ENCODE assay signal across 25 cellular contexts in the genomic region with DNA sequence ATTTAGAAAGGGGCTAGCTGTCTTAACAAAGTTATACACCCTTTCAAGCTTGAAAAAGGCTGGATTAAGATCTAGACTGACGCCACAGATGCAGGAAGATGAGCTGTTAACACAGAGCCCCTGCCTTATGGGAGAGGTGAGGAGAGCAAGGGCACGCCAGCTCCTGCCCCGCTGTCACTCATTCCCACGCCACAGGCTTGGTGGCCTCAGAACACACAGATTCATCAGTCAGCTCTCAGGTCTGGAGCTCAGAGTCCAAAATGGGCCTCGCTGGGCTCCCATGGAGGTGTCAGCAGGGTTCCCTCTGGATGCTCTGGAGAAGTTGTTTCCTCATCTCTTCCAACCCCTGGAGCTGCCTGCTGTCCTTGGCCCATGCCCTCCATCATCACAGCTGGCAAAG.
DNase-seq lines count a peak whose midpoint lies in the region; ATAC-seq and TF ChIP-seq lines count a peak whose summit lies in the region.
"Had no signal": no experiment of that assay in that cellular context is flagged by ENCODE, and none has a peak within 500 bp of the region (broad histone marks: within the 10 kb centered on the region; RNA-seq: fewer than 3 reads in every experiment).

No MANE protein-coding gene starts in this region.

- TF ChIP-seq EP300 in SK-N-SH (IDR thresholded peaks at IDR 0.05; ENCODE audit: borderline replicate concordance in 1 of 2, low read depth in 1 of 2, low read length in 1 of 2) (no peak), stomach (IDR thresholded peaks at IDR 0.05) (no peak)

- TF ChIP-seq POLR2A in stomach (IDR thresholded peaks at IDR 0.05) = no peak

- H3K27me3 ChIP-seq in SK-N-SH (ENCODE audit: insufficient read depth) (no peaks in the 10 kb centered on the region), BLaER1 (no peaks in the 10 kb centered on the region), stomach (peaks cover 0 to 2% (median 0%) of the 10 kb centered on the region in 3 donors)
- H3K27me3 ChIP-seq: MG63 had no signal

- H3K9me3 ChIP-seq in SK-N-SH (no peaks in the 10 kb centered on the region), BLaER1 (peaks cover 9% of the 10 kb centered on the region), stomach (peaks cover 0 to 15% (median 6%) of the 10 kb centered on the region in 4 donors)
- H3K9me3 ChIP-seq: HAP-1, MG63 had no signal

- H3K4me2 ChIP-seq in SK-N-SH = no peak overlapping the region
- H3K4me2 ChIP-seq in BLaER1 = peak overlapping the region; percentile 18
- H3K4me2 ChIP-seq: GM23338 had no signal

- H3K9me2 ChIP-seq in SK-N-SH = no peaks in the 10 kb centered on the region; the same call in 1 of the 2 replicates

- no peaks in the 10 kb centered on the region for H3K79me2 ChIP-seq in SK-N-SH (ENCODE audit: insufficient read depth)

- ATAC-seq in SK-N-SH treated with all-trans-retinoic acid at 6 μM for 48 hours = no peak
- ATAC-seq: GM23338 had no signal

- no peaks in the 10 kb centered on the region for H4K20me1 ChIP-seq in SK-N-SH (ENCODE audit: insufficient read depth)
- H4K20me1 ChIP-seq in BLaER1 = no peaks in the 10 kb centered on the region

- H3K36me3 ChIP-seq in SK-N-SH (replicated peaks in 1 of 2; ENCODE audit: control insufficient read depth in 1 of 2, insufficient read depth in 2 of 2, low read length in 1 of 2) (no peaks in the 10 kb centered on the region), BLaER1 (no peaks in the 10 kb centered on the region), stomach (no peaks in the 10 kb centered on the region)
- H3K36me3 ChIP-seq: HAP-1, MG63 had no signal

- H3F3A ChIP-seq in SK-N-SH (replicated peaks; ENCODE audit: insufficient read depth) = no peaks in the 10 kb centered on the region

- H3K27ac ChIP-seq in SK-N-SH (ENCODE audit: low read depth in 2 of 2, low read length in 1 of 2) (no peak overlapping the region), BLaER1 (peak overlapping the region; percentile 9; the same call in 1 of the 2 replicates), stomach (no peak overlapping the region), caudate nucleus (ENCODE audit: low read depth, low read length) (no peak overlapping the region)

- H3K9ac ChIP-seq in SK-N-SH (no peak overlapping the region), BLaER1 (no peak overlapping the region)

- H2AFZ ChIP-seq in SK-N-SH (ENCODE audit: low read depth) = no peak overlapping the region
- H2AFZ ChIP-seq: GM23338 had no signal

- TF ChIP-seq RAD21 in SK-N-SH (IDR thresholded peaks at IDR 0.05; ENCODE audit: low read length) = no peak

- CTCF ChIA-PET in SK-N-SH (lab: Yijun Ruan, JAX) = no interaction called here

- no peak overlapping the region for H3K4me3 ChIP-seq in SK-N-SH (ENCODE audit: low read depth in 2 of 2, low read length in 1 of 2)
- no peak overlapping the region for H3K4me3 ChIP-seq in BLaER1
- H3K4me3 ChIP-seq in stomach = no peak overlapping the region
- H3K4me3 ChIP-seq: GM23338, HAP-1, MG63 had no signal

- intact Hi-C loops in stomach (cut with DNase I; ENCODE audit: low total_unique reads) = no loop called here

- TF ChIP-seq CTCF in SK-N-SH (IDR thresholded peaks at IDR 0.05) = no peak
- TF ChIP-seq CTCF in stomach (IDR thresholded peaks at IDR 0.05) = no peak

- DNase-seq in SK-N-SH (peak; percentile 52), mesenteric fat pad (ENCODE audit: low spot score) (peak; percentile 60), stomach (peak; percentile 11), caudate nucleus (lab: John Stamatoyannopoulos, UW) (no peak), NCI-H748 treated with DMSO at 0.1 percent for 48 hours (lab: John Stamatoyannopoulos, UW) (no peak)
- DNase-seq in activated T-cell treated with anti-CD3 and anti-CD28 coated beads, Interleukin-2, amount 50 U/mL, for 48 hours = no peak
- DNase-seq: 8988T, COR-L47, DMS53, HFFc6, IMR-90, KG1, MG63, NCI-H1105 treated with DMSO at 0.1 percent for 48 hours, NCI-H146, NCI-H1930, NCI-H2107, NCI-H524, NCI-H774, RPMI8226, SHP77 had no signal

- POLR2A ChIA-PET in SK-N-SH (lab: Yijun Ruan, JAX) = no interaction called here

- WGBS in SK-N-SH (ENCODE audit: low lambda C conversion rate) = 0% methylated on average over 2 of the region's 5 CpGs
- WGBS in stomach, 5 donors = 56 to 81% (median 65%) methylated on average over 5 of the region's 5 CpGs

- no peaks in the 10 kb centered on the region; a peak in 2 of 4 replicates for H3K4me1 ChIP-seq in SK-N-SH (ENCODE audit: control insufficient read depth in 1 of 2, insufficient read depth in 2 of 2, low read depth in 1 of 2, low read length in 1 of 2)
- peaks cover 13% of the 10 kb centered on the region for H3K4me1 ChIP-seq in BLaER1
- H3K4me1 ChIP-seq in stomach = no peaks in the 10 kb centered on the region
- H3K4me1 ChIP-seq: HAP-1 had no signal

TF ChIP-seq in SK-N-SH, 30 proteins besides CTCF, POLR2A, EP300 and RAD21:
- TF ChIP-seq, protein P1, sequence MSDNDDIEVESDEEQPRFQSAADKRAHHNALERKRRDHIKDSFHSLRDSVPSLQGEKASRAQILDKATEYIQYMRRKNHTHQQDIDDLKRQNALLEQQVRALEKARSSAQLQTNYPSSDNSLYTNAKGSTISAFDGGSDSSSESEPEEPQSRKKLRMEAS (IDR thresholded peaks at IDR 0.05; ENCODE audit: low read depth) = no peak
- TF ChIP-seq MXI1 (IDR thresholded peaks at IDR 0.05; ENCODE audit: low read depth, low read length) (no peak), POLR2AphosphoS5 (IDR thresholded peaks at IDR 0.05; ENCODE audit: low read depth, low read length) (no peak), GATA2 (CRISPR knock-in tag; IDR thresholded peaks at IDR 0.05) (peak; percentile 24; the same call in 1 of the 2 replicates), NFIC (IDR thresholded peaks at IDR 0.05; ENCODE audit: borderline replicate concordance) (no peak), FOSL2 (IDR thresholded peaks at IDR 0.05; ENCODE audit: borderline replicate concordance, low read depth) (no peak), MEF2A (IDR thresholded peaks at IDR 0.05; ENCODE audit: borderline replicate concordance, low read depth) (no peak), RFX5 (IDR thresholded peaks at IDR 0.05; ENCODE audit: low read length) (no peak)
- TF ChIP-seq, protein P2, sequence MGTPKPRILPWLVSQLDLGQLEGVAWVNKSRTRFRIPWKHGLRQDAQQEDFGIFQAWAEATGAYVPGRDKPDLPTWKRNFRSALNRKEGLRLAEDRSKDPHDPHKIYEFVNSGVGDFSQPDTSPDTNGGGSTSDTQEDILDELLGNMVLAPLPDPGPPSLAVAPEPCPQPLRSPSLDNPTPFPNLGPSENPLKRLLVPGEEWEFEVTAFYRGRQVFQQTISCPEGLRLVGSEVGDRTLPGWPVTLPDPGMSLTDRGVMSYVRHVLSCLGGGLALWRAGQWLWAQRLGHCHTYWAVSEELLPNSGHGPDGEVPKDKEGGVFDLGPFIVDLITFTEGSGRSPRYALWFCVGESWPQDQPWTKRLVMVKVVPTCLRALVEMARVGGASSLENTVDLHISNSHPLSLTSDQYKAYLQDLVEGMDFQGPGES (IDR thresholded peaks at IDR 0.05; ENCODE audit: low read depth, low read length) = no peak

TF ChIP-seq in SK-N-SH treated with all-trans-retinoic acid at 6 μM for 48 hours, 23 proteins besides CTCF, POLR2A, EP300 and RAD21 (continues in another document):
- TF ChIP-seq, protein P3, sequence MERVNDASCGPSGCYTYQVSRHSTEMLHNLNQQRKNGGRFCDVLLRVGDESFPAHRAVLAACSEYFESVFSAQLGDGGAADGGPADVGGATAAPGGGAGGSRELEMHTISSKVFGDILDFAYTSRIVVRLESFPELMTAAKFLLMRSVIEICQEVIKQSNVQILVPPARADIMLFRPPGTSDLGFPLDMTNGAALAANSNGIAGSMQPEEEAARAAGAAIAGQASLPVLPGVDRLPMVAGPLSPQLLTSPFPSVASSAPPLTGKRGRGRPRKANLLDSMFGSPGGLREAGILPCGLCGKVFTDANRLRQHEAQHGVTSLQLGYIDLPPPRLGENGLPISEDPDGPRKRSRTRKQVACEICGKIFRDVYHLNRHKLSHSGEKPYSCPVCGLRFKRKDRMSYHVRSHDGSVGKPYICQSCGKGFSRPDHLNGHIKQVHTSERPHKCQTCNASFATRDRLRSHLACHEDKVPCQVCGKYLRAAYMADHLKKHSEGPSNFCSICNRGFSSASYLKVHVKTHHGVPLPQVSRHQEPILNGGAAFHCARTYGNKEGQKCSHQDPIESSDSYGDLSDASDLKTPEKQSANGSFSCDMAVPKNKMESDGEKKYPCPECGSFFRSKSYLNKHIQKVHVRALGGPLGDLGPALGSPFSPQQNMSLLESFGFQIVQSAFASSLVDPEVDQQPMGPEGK (CRISPR knock-in tag; IDR thresholded peaks at IDR 0.05; ENCODE audit: borderline replicate concordance) = no peak
- TF ChIP-seq GLIS3 (CRISPR knock-in tag; IDR thresholded peaks at IDR 0.05) (no peak), ZNF70 (CRISPR knock-in tag; IDR thresholded peaks at IDR 0.05) (no peak), PPARA (CRISPR knock-in tag; IDR thresholded peaks at IDR 0.05; ENCODE audit: borderline replicate concordance) (no peak), TCF4 (CRISPR knock-in tag; IDR thresholded peaks at IDR 0.05; ENCODE audit: borderline replicate concordance) (no peak), ZNF565 (CRISPR knock-in tag; conservative IDR thresholded peaks at IDR 0.05; ENCODE audit: low read depth) (no peak), ZFP3 (CRISPR knock-in tag; IDR thresholded peaks at IDR 0.05) (no peak), ESRRG (CRISPR knock-in tag; IDR thresholded peaks at IDR 0.05) (no peak)
- TF ChIP-seq, protein P4, sequence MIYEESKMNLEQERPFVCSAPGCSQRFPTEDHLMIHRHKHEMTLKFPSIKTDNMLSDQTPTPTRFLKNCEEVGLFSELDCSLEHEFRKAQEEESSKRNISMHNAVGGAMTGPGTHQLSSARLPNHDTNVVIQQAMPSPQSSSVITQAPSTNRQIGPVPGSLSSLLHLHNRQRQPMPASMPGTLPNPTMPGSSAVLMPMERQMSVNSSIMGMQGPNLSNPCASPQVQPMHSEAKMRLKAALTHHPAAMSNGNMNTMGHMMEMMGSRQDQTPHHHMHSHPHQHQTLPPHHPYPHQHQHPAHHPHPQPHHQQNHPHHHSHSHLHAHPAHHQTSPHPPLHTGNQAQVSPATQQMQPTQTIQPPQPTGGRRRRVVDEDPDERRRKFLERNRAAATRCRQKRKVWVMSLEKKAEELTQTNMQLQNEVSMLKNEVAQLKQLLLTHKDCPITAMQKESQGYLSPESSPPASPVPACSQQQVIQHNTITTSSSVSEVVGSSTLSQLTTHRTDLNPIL (CRISPR knock-in tag; IDR thresholded peaks at IDR 0.05; ENCODE audit: low read depth) = no peak

Comparison
In these comparisons a context has a peak if more than half of its experiments do, and no peak if none do; other contexts are left out.
1. DNase-seq: peak in SK-N-SH (single experiment), mesenteric fat pad (single experiment) and stomach (single experiment); none in activated T-cell treated with anti-CD3 and anti-CD28 coated beads, Interleukin-2, amount 50 U/mL, for 48 hours (0 of 2), caudate nucleus (0 of 61) and NCI-H748 treated with DMSO at 0.1 percent for 48 hours (single experiment).